In genomic region chr15:92960996-92961681, GRCh38 we compare ENCODE assay signal across 19 cellular contexts.
A peak's percentile ranks its signal among the peaks of the same experiment; 100 is the strongest.
DNase-seq lines count a peak whose midpoint lies in the region; ATAC-seq lines count a peak whose summit lies in the region.
"Had no signal": no experiment of that assay in that cellular context is flagged by ENCODE, and none has a peak within 500 bp of the region (broad histone marks: within the 10 kb centered on the region; RNA-seq: fewer than 3 reads in every experiment).

No MANE protein-coding gene starts in this region.

- no peak overlapping the region for H3K4me3 Mint-ChIP-seq in activated CD4-positive, alpha-beta T cell treated with anti-CD3 and anti-CD28 coated beads for 36 hours
- H3K4me3 Mint-ChIP-seq in activated CD4-positive, alpha-beta T cell treated with anti-CD3 and anti-CD28 coated beads, Interleukin-2, amount 10 ng/mL, durations not matched to agents 7 days and 5 days, result no peak overlapping the region
- H3K4me3 Mint-ChIP-seq in activated naive CD8-positive, alpha-beta T cell treated with anti-CD3 and anti-CD28 coated beads, Interleukin-2, amount 50 U/mL, for 24 hours, result no peak overlapping the region
- no peak overlapping the region for H3K4me3 Mint-ChIP-seq in natural killer cell treated with Interleukin-12 subunit alpha and Interleukin-12 subunit beta and Interleukin-15 and Interleukin-18, amount 100 ng/mL, for 72 hours
- no peak overlapping the region for H3K4me3 Mint-ChIP-seq in T-cell
- H3K4me3 Mint-ChIP-seq: dendritic cell treated with granulocyte-macrophage colony-stimulating factor and Interleukin-4, amounts not matched to agents 40 ng/mL and 50 ng/mL, for 4 days; mesothelial cell of epicardium had no signal

- POLR2A ChIA-PET in activated CD4-positive, alpha-beta T cell treated with anti-CD3 and anti-CD28 coated beads for 36 hours (lab: Charles Lee), result interaction anchor here (0.7 kb wide), 1 partner anchor 14 kb away, joined by 9 read pairs; no protein-coding TSS in a partner anchor
- POLR2A ChIA-PET in activated CD4-positive, alpha-beta T cell treated with anti-CD3 and anti-CD28 coated beads, Interleukin-2, amount 10 ng/mL, durations not matched to agents 7 days and 5 days (lab: Charles Lee), result interaction anchor here (0.6 kb wide), 1 partner anchor 24 kb away, joined by 3 read pairs; no protein-coding TSS in a partner anchor
- POLR2A ChIA-PET in T-cell (lab: Charles Lee), result interaction anchor here (0.6 kb wide), 3 partner anchors 37 to 220 kb away, joined by 5 to 13 read pairs (median 6); no protein-coding TSS in a partner anchor

- no peaks in the 10 kb centered on the region for H3K27me3 Mint-ChIP-seq in activated CD4-positive, alpha-beta T cell treated with anti-CD3 and anti-CD28 coated beads for 36 hours
- H3K27me3 Mint-ChIP-seq in activated CD4-positive, alpha-beta T cell treated with anti-CD3 and anti-CD28 coated beads, Interleukin-2, amount 10 ng/mL, durations not matched to agents 7 days and 5 days, result no peaks in the 10 kb centered on the region
- H3K27me3 Mint-ChIP-seq in activated naive CD8-positive, alpha-beta T cell treated with anti-CD3 and anti-CD28 coated beads, Interleukin-2, amount 50 U/mL, for 24 hours, result no peaks in the 10 kb centered on the region
- H3K27me3 Mint-ChIP-seq in natural killer cell treated with Interleukin-12 subunit alpha and Interleukin-12 subunit beta and Interleukin-15 and Interleukin-18, amount 100 ng/mL, for 72 hours, result no peaks in the 10 kb centered on the region
- H3K27me3 Mint-ChIP-seq in T-cell, result no peaks in the 10 kb centered on the region
- H3K27me3 Mint-ChIP-seq: dendritic cell treated with granulocyte-macrophage colony-stimulating factor and Interleukin-4, amounts not matched to agents 40 ng/mL and 50 ng/mL, for 4 days had no signal

- peaks cover 61% of the 10 kb centered on the region for H3K4me1 Mint-ChIP-seq in activated CD4-positive, alpha-beta T cell treated with anti-CD3 and anti-CD28 coated beads for 36 hours
- peaks cover 29% of the 10 kb centered on the region for H3K4me1 Mint-ChIP-seq in activated CD4-positive, alpha-beta T cell treated with anti-CD3 and anti-CD28 coated beads, Interleukin-2, amount 10 ng/mL, durations not matched to agents 7 days and 5 days
- peaks cover 54% of the 10 kb centered on the region for H3K4me1 Mint-ChIP-seq in activated naive CD8-positive, alpha-beta T cell treated with anti-CD3 and anti-CD28 coated beads, Interleukin-2, amount 50 U/mL, for 24 hours
- peaks cover 27 to 52% of the 10 kb centered on the region in 2 donors for H3K4me1 Mint-ChIP-seq in natural killer cell treated with Interleukin-12 subunit alpha and Interleukin-12 subunit beta and Interleukin-15 and Interleukin-18, amount 100 ng/mL, for 72 hours (ENCODE audit: low read depth in 2 of 2)
- H3K4me1 Mint-ChIP-seq in T-cell, result peaks cover 68 to 70% (median 68%) of the 10 kb centered on the region in 3 donors
- H3K4me1 Mint-ChIP-seq: mesothelial cell of epicardium had no signal

- no peak for ATAC-seq in activated CD4-positive, alpha-beta T cell treated with anti-CD3 and anti-CD28 coated beads for 36 hours
- ATAC-seq in GM18907 (IDR thresholded peaks at IDR 0.05; ENCODE audit: unreplicated experiment) (peak; percentile 64), T-cell (replicated peaks in 1 of 4) (no peak), HG03342 (IDR thresholded peaks at IDR 0.05; ENCODE audit: unreplicated experiment) (no peak)
- ATAC-seq in activated naive CD8-positive, alpha-beta T cell treated with anti-CD3 and anti-CD28 coated beads, Interleukin-2, amount 50 U/mL, for 24 hours, result no peak
- ATAC-seq in natural killer cell treated with Interleukin-12 subunit alpha and Interleukin-12 subunit beta and Interleukin-15 and Interleukin-18, amount 100 ng/mL, for 72 hours, result no peak
- ATAC-seq: left lobe of liver had no signal

- intact Hi-C loops in activated CD4-positive, alpha-beta T cell treated with anti-CD3 and anti-CD28 coated beads for 36 hours (cut with DNase I, micrococcal nuclease), result no loop called here

- H3K36me3 Mint-ChIP-seq in activated CD4-positive, alpha-beta T cell treated with anti-CD3 and anti-CD28 coated beads for 36 hours (ENCODE audit: low read depth), result peaks cover 74% of the 10 kb centered on the region
- peaks cover 82% of the 10 kb centered on the region for H3K36me3 Mint-ChIP-seq in activated CD4-positive, alpha-beta T cell treated with anti-CD3 and anti-CD28 coated beads, Interleukin-2, amount 10 ng/mL, durations not matched to agents 7 days and 5 days (ENCODE audit: low read depth)
- peaks cover 81% of the 10 kb centered on the region for H3K36me3 Mint-ChIP-seq in activated naive CD8-positive, alpha-beta T cell treated with anti-CD3 and anti-CD28 coated beads, Interleukin-2, amount 50 U/mL, for 24 hours (ENCODE audit: low read depth)
- H3K36me3 Mint-ChIP-seq in natural killer cell treated with Interleukin-12 subunit alpha and Interleukin-12 subunit beta and Interleukin-15 and Interleukin-18, amount 100 ng/mL, for 72 hours, result peaks cover 55% of the 10 kb centered on the region
- H3K36me3 Mint-ChIP-seq in T-cell, result peaks cover 77% of the 10 kb centered on the region

- no peak for DNase-seq in activated CD4-positive, alpha-beta T cell treated with anti-CD3 and anti-CD28 coated beads for 36 hours
- no peak for DNase-seq in activated CD4-positive, alpha-beta T cell treated with anti-CD3 and anti-CD28 coated beads, Interleukin-2, amount 10 ng/mL, durations not matched to agents 7 days and 5 days
- no peak for DNase-seq in activated naive CD8-positive, alpha-beta T cell treated with anti-CD3 and anti-CD28 coated beads, Interleukin-2, amount 50 U/mL, for 24 hours
- no peak for DNase-seq in natural killer cell treated with Interleukin-12 subunit alpha and Interleukin-12 subunit beta and Interleukin-15 and Interleukin-18, amount 100 ng/mL, for 72 hours (ENCODE audit: low spot score)
- DNase-seq in T-cell (no peak), NCI-H1694 treated with DMSO at 0.1 percent for 48 hours (lab: John Stamatoyannopoulos, UW) (no peak)
- DNase-seq: 8988T; activated CD4-positive, alpha-beta T cell treated with anti-CD3 and anti-CD28 coated beads, Interleukin-2, amount 50 U/mL, for 1 hour; activated naive CD4-positive, alpha-beta T cell treated with Interleukin-2 at 50 U/mL for 16 hours; caudate nucleus; DMS79; KBM-7; NCI-H187 treated with DMSO at 0.1 percent for 48 hours; NCI-H69 had no signal

- peak overlapping the region; percentile 31 for H3K27ac Mint-ChIP-seq in activated CD4-positive, alpha-beta T cell treated with anti-CD3 and anti-CD28 coated beads for 36 hours
- H3K27ac Mint-ChIP-seq in activated CD4-positive, alpha-beta T cell treated with anti-CD3 and anti-CD28 coated beads, Interleukin-2, amount 10 ng/mL, durations not matched to agents 7 days and 5 days, result no peak overlapping the region
- H3K27ac Mint-ChIP-seq in activated naive CD8-positive, alpha-beta T cell treated with anti-CD3 and anti-CD28 coated beads, Interleukin-2, amount 50 U/mL, for 24 hours, result peak overlapping the region; percentile 52
- peak overlapping the region; percentile 21 to 60 for H3K27ac Mint-ChIP-seq in natural killer cell treated with Interleukin-12 subunit alpha and Interleukin-12 subunit beta and Interleukin-15 and Interleukin-18, amount 100 ng/mL, for 72 hours
- no peak overlapping the region for H3K27ac Mint-ChIP-seq in T-cell
- H3K27ac Mint-ChIP-seq: mesothelial cell of epicardium had no signal

- CTCF ChIA-PET in activated CD4-positive, alpha-beta T cell treated with anti-CD3 and anti-CD28 coated beads for 36 hours (lab: Charles Lee), result interaction anchor here (0.6 to 1.5 kb wide), 3 partner anchors 14 to 1422 kb away, joined by 4 to 6 read pairs (median 6); no protein-coding TSS in a partner anchor
- CTCF ChIA-PET in activated CD4-positive, alpha-beta T cell treated with anti-CD3 and anti-CD28 coated beads, Interleukin-2, amount 10 ng/mL, durations not matched to agents 7 days and 5 days (lab: Charles Lee), result interaction anchor here (0.6 to 0.9 kb wide), 4 partner anchors 9 to 76 kb away, joined by 3 to 4 read pairs (median 3); no protein-coding TSS in a partner anchor
- CTCF ChIA-PET in T-cell (lab: Charles Lee), result interaction anchor here in 1 of 2 donors (1.1 kb wide), 1 partner anchor 16 kb away, joined by 7 read pairs; no protein-coding TSS in a partner anchor

- H3K9me3 Mint-ChIP-seq in activated CD4-positive, alpha-beta T cell treated with anti-CD3 and anti-CD28 coated beads for 36 hours (ENCODE audit: low read depth), result peaks cover 2% of the 10 kb centered on the region
- H3K9me3 Mint-ChIP-seq in activated CD4-positive, alpha-beta T cell treated with anti-CD3 and anti-CD28 coated beads, Interleukin-2, amount 10 ng/mL, durations not matched to agents 7 days and 5 days, result no peaks in the 10 kb centered on the region
- H3K9me3 Mint-ChIP-seq in activated naive CD8-positive, alpha-beta T cell treated with anti-CD3 and anti-CD28 coated beads, Interleukin-2, amount 50 U/mL, for 24 hours, result peaks cover 15% of the 10 kb centered on the region
- no peaks in the 10 kb centered on the region for H3K9me3 Mint-ChIP-seq in natural killer cell treated with Interleukin-12 subunit alpha and Interleukin-12 subunit beta and Interleukin-15 and Interleukin-18, amount 100 ng/mL, for 72 hours
- H3K9me3 Mint-ChIP-seq in T-cell, result no peaks in the 10 kb centered on the region
- H3K9me3 Mint-ChIP-seq: dendritic cell treated with granulocyte-macrophage colony-stimulating factor and Interleukin-4, amounts not matched to agents 40 ng/mL and 50 ng/mL, for 4 days had no signal

Comparison
In these comparisons a context has a peak if more than half of its experiments do, and no peak if none do; other contexts are left out.
1. H3K27ac Mint-ChIP-seq: peak in activated CD4-positive, alpha-beta T cell treated with anti-CD3 and anti-CD28 coated beads for 36 hours (single experiment), activated naive CD8-positive, alpha-beta T cell treated with anti-CD3 and anti-CD28 coated beads, Interleukin-2, amount 50 U/mL, for 24 hours (single experiment) and natural killer cell treated with Interleukin-12 subunit alpha and Interleukin-12 subunit beta and Interleukin-15 and Interleukin-18, amount 100 ng/mL, for 72 hours (2 of 2); none in activated CD4-positive, alpha-beta T cell treated with anti-CD3 and anti-CD28 coated beads, Interleukin-2, amount 10 ng/mL, durations not matched to agents 7 days and 5 days (single experiment) and T-cell (0 of 2).